ENCODE assay signal across 9 cellular contexts in the genomic region with DNA sequence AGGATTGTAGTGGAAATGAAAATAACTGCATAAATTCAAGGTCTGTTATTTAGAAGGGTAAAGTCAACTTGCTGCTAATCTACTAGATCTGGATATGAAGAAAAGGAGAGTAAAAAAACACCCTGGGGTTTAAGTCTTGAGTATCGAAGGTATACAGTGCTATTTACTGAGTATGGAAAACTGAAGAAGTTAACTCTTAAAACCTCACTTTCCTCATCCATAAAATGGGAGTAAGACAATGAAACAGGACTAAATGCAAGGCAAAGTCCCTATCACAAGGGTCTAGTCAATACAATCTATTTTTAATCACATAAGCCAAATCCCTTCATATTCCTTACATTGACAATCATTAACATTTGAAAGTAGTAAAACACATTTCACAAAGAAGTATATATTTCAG. TPM values are rescaled to one million over a fixed set of nuclear protein-coding genes. Genes with fewer than 3 reads are reported as not detected.
A peak's percentile ranks its signal among the peaks of the same experiment; 100 is the strongest.
DNase-seq lines count a peak whose midpoint lies in the region; ATAC-seq and TF ChIP-seq lines count a peak whose summit lies in the region.
"Had no signal": no experiment of that assay in that cellular context is flagged by ENCODE, and none has a peak within 500 bp of the region (broad histone marks: within the 10 kb centered on the region; RNA-seq: fewer than 3 reads in every experiment).

No MANE protein-coding gene starts in this region.

- H2AK5ac ChIP-seq in neuronal stem cell (ENCODE audit: low read depth, low read length), result no peak overlapping the region

- H3F3A ChIP-seq in MM.1S (ENCODE audit: insufficient read depth, low read length), result 0 out of 2 replicates have a peak, but pooled peaks cover 7% of the 10 kb centered on the region

- no CpG with 5 or more reads among the region's 1 CpG for WGBS in neuronal stem cell (ENCODE audit: extremely low coverage in 2 of 2, insufficient read length in 2 of 2, insufficient replicate concordance in 1 of 2), 2 donors

- TF ChIP-seq CTCF in MM.1S (IDR thresholded peaks at IDR 0.05; ENCODE audit: low read length), result no peak

- peaks cover 2% of the 10 kb centered on the region for H3K79me1 ChIP-seq in neuronal stem cell (ENCODE audit: low read depth, low read length)

- H4K8ac ChIP-seq in neuronal stem cell (ENCODE audit: low read depth, low read length), result no peak overlapping the region

- no peak overlapping the region for H4K91ac ChIP-seq in neuronal stem cell (ENCODE audit: low read depth, low read length, poor library complexity)

- H2BK5ac ChIP-seq in neuronal stem cell (ENCODE audit: low read length), result no peak overlapping the region

- peaks cover 88% of the 10 kb centered on the region for H3K79me2 ChIP-seq in MM.1S (ENCODE audit: low read length)

- no peak for DNase-seq in T-helper 2 cell treated with Interferon-gamma antibody and Interleukin-4, amounts not matched to agents 5 μg/mL and 100 μg/mL, for 36 hours (ENCODE audit: low spot score)
- DNase-seq in T-helper 2 cell (no peak), MM.1S (no peak), neuronal stem cell (ENCODE audit: low spot score) (no peak), NCI-H510A (lab: John Stamatoyannopoulos, UW) (no peak), NCI-H774 (lab: John Stamatoyannopoulos, UW) (no peak)
- no peak for DNase-seq in central memory CD8-positive, alpha-beta T cell (ENCODE audit: low spot score in 2 of 2)
- DNase-seq: ACHN had no signal

- no peaks in the 10 kb centered on the region for H3K27me3 Mint-ChIP-seq in T-helper 2 cell treated with Interferon-gamma antibody and Interleukin-4, amounts not matched to agents 5 μg/mL and 100 μg/mL, for 36 hours (ENCODE audit: low read depth)
- H3K27me3 Mint-ChIP-seq in central memory CD8-positive, alpha-beta T cell, result no peaks in the 10 kb centered on the region

- H3K9me3 Mint-ChIP-seq in T-helper 2 cell treated with Interferon-gamma antibody and Interleukin-4, amounts not matched to agents 5 μg/mL and 100 μg/mL, for 36 hours, result no peaks in the 10 kb centered on the region
- no peaks in the 10 kb centered on the region for H3K9me3 Mint-ChIP-seq in central memory CD8-positive, alpha-beta T cell

- no peaks in the 10 kb centered on the region for H4K20me1 ChIP-seq in MM.1S (ENCODE audit: insufficient read depth, low read length)

- H3K14ac ChIP-seq in neuronal stem cell (ENCODE audit: low read length), result no peak overlapping the region

- no peak overlapping the region for H3K23ac ChIP-seq in neuronal stem cell (ENCODE audit: low read depth, low read length, poor library complexity)

- H3K36me3 Mint-ChIP-seq in T-helper 2 cell treated with Interferon-gamma antibody and Interleukin-4, amounts not matched to agents 5 μg/mL and 100 μg/mL, for 36 hours (ENCODE audit: low read depth), result peaks cover 58% of the 10 kb centered on the region
- peaks cover 18% of the 10 kb centered on the region for H3K36me3 Mint-ChIP-seq in central memory CD8-positive, alpha-beta T cell (ENCODE audit: insufficient read depth)

- H3K4ac ChIP-seq in neuronal stem cell (ENCODE audit: low read length), result no peak overlapping the region

- H3K36me3 ChIP-seq in MM.1S (replicated peaks; ENCODE audit: insufficient read depth, low read length) (no peaks in the 10 kb centered on the region; the same call in 1 of the 2 replicates), neuronal stem cell (replicated peaks in 1 of 2; ENCODE audit: control insufficient read depth in 2 of 2, insufficient read depth in 2 of 2, low read length in 2 of 2) (peaks cover 0 to 63% of the 10 kb centered on the region in 2 donors)

- no peak overlapping the region for H3K18ac ChIP-seq in neuronal stem cell (ENCODE audit: low read length)

- H2BK15ac ChIP-seq in neuronal stem cell (ENCODE audit: low read length), result no peak overlapping the region

- H3K4me2 ChIP-seq in MM.1S (ENCODE audit: low read depth, low read length) (peak overlapping the region; percentile 65), neuronal stem cell (ENCODE audit: insufficient read depth, low read length, poor library complexity, severe bottlenecking) (peak overlapping the region; percentile 18)

- H3K9ac ChIP-seq in MM.1S (ENCODE audit: low read length) (peak overlapping the region; percentile 35; the same call in 1 of the 2 replicates), neuronal stem cell (ENCODE audit: low read depth, low read length, poor library complexity) (no peak overlapping the region)

- H3K27ac ChIP-seq in MM.1S (ENCODE audit: low read length) (no peak overlapping the region), neuronal stem cell (replicated peaks; ENCODE audit: low read length) (no peak overlapping the region)

- H3K4me3 ChIP-seq in MM.1S (ENCODE audit: low read length) (peak overlapping the region; percentile 80), neuronal stem cell (ENCODE audit: low read length in 2 of 2) (peak overlapping the region in 1 of 2 donors; percentile 77)

- H3K9me3 ChIP-seq in MM.1S (replicated peaks; ENCODE audit: insufficient read depth, low read length) (no peaks in the 10 kb centered on the region), neuronal stem cell (replicated peaks in 1 of 2; ENCODE audit: control insufficient read depth in 2 of 2, insufficient read depth in 1 of 2, low read depth in 1 of 2, low read length in 2 of 2) (peaks cover 0 to 3% of the 10 kb centered on the region in 2 donors)

- H3K9me2 ChIP-seq in MM.1S (replicated peaks; ENCODE audit: insufficient read depth, low read length), result no peaks in the 10 kb centered on the region

- peak overlapping the region; percentile 81 for H3K4me3 Mint-ChIP-seq in T-helper 2 cell treated with Interferon-gamma antibody and Interleukin-4, amounts not matched to agents 5 μg/mL and 100 μg/mL, for 36 hours
- H3K4me3 Mint-ChIP-seq in central memory CD8-positive, alpha-beta T cell, result peak overlapping the region; percentile 80

- H2AFZ ChIP-seq in MM.1S (ENCODE audit: low read length) (no peak overlapping the region), neuronal stem cell (ENCODE audit: low read length) (no peak overlapping the region)

- H2BK12ac ChIP-seq in neuronal stem cell (ENCODE audit: low read length), result no peak overlapping the region

- no peaks in the 10 kb centered on the region for H3K4me1 ChIP-seq in MM.1S (ENCODE audit: low read length)
- H3K4me1 ChIP-seq in neuronal stem cell (ENCODE audit: control insufficient read depth in 2 of 2, insufficient read depth in 1 of 2, low read depth in 1 of 2, low read length in 2 of 2), result peaks cover 11 to 30% of the 10 kb centered on the region in 2 donors

- ATAC-seq in central memory CD8-positive, alpha-beta T cell (replicated peaks; ENCODE audit: extremely low read depth, poor library complexity, severe bottlenecking), result no peak
- no peak for ATAC-seq in HG02642 (IDR thresholded peaks at IDR 0.05; ENCODE audit: poor library complexity, unreplicated experiment)

- no peaks in the 10 kb centered on the region for H3K27me3 ChIP-seq in MM.1S (replicated peaks; ENCODE audit: insufficient read depth, low read length)
- no peaks in the 10 kb centered on the region for H3K27me3 ChIP-seq in neuronal stem cell (ENCODE audit: control insufficient read depth in 3 of 3, insufficient read depth in 3 of 3, low read depth in 1 of 3, low read length in 3 of 3)

- H3K4me1 Mint-ChIP-seq in T-helper 2 cell treated with Interferon-gamma antibody and Interleukin-4, amounts not matched to agents 5 μg/mL and 100 μg/mL, for 36 hours (ENCODE audit: low read depth), result peaks cover 57% of the 10 kb centered on the region
- peaks cover 48% of the 10 kb centered on the region for H3K4me1 Mint-ChIP-seq in central memory CD8-positive, alpha-beta T cell

- H2BK120ac ChIP-seq in neuronal stem cell (ENCODE audit: low read depth, low read length), result no peak overlapping the region

- peak overlapping the region; percentile 59 for H3K27ac Mint-ChIP-seq in T-helper 2 cell treated with Interferon-gamma antibody and Interleukin-4, amounts not matched to agents 5 μg/mL and 100 μg/mL, for 36 hours
- H3K27ac Mint-ChIP-seq in central memory CD8-positive, alpha-beta T cell (ENCODE audit: low read depth), result no peak overlapping the region

RNA-seq across cellular contexts. Expression of a gene that starts 2.2 kb away (rescaled TPM):
- polyA plus RNA-seq in neuronal stem cell (2013, experiment 1 of 2), result 46.6 TPM
- polyA plus RNA-seq in neuronal stem cell (2013, experiment 2 of 2), result 48.0 TPM

RNA-seq across cellular contexts. Expression of a gene that starts 21.9 kb away (rescaled TPM):
- 14.1 TPM for polyA plus RNA-seq in neuronal stem cell (2013, experiment 1 of 2)
- polyA plus RNA-seq in neuronal stem cell (2013, experiment 2 of 2), result 14.4 TPM
